11 cellular contexts compared by ENCODE assay signal in genomic region chr9:95107001-95107749, GRCh38.
DNase-seq lines count a peak whose midpoint lies in the region; ATAC-seq, FAIRE-seq and TF ChIP-seq lines count a peak whose summit lies in the region.
"Had no signal": no experiment of that assay in that cellular context is flagged by ENCODE, and none has a peak within 500 bp of the region (broad histone marks: within the 10 kb centered on the region; RNA-seq: fewer than 3 reads in every experiment).

No MANE protein-coding gene starts in this region.

- no peaks in the 10 kb centered on the region for H3K79me2 ChIP-seq in HepG2 (ENCODE audit: insufficient read depth, low read length)

- H3K36me3 ChIP-seq in RWPE2 (ENCODE audit: low read depth) = peaks cover 54% of the 10 kb centered on the region
- H3K36me3 ChIP-seq in HepG2 (replicated peaks in 1 of 2; ENCODE audit: control insufficient read depth in 1 of 2, insufficient read depth in 2 of 2, low read length in 2 of 2) = peaks cover 12 to 19% of the 10 kb centered on the region in 2 experiments; a peak in 4 of 5 replicates

- TF ChIP-seq EP300 in HepG2 (IDR thresholded peaks at IDR 0.05; ENCODE audit: low read depth in 2 of 2, low read length in 2 of 2) (no peak), HepG2 (CRISPR knock-in tag; IDR thresholded peaks at IDR 0.05; ENCODE audit: borderline replicate concordance) (no peak)

- no peak for DNase-seq in RWPE2 (ENCODE audit: low spot score)
- peak in 2 of 10 donors; percentile 37 to 51 for DNase-seq in dorsolateral prefrontal cortex
- DNase-seq in mesenteric fat pad (ENCODE audit: low spot score) = peak; percentile 62
- DNase-seq in HepG2 (ENCODE audit: low spot score) = no peak
- no peak for DNase-seq in ureter (ENCODE audit: low spot score)
- no peak for DNase-seq in urothelium cell line (ENCODE audit: low spot score)
- no peak for DNase-seq in activated T-cell treated with anti-CD3 and anti-CD28 coated beads, Interleukin-2, amount 50 U/mL, for 24 hours
- DNase-seq: activated CD8-positive, alpha-beta memory T cell treated with anti-CD3 and anti-CD28 coated beads, Interleukin-2, amount 50 U/mL, for 48 hours; cortex of kidney had no signal

- 99% methylated on average over 14 of the region's 18 CpGs for WGBS in HepG2 (ENCODE audit: low lambda C conversion rate)

- no peak overlapping the region for H3K4me2 ChIP-seq in HepG2 (ENCODE audit: low read depth, low read length)

- POLR2A ChIA-PET in HepG2 (lab: Yijun Ruan, JAX) = no interaction called here

- no peaks in the 10 kb centered on the region for H3K9me3 ChIP-seq in RWPE2 (ENCODE audit: severe bottlenecking)
- no peaks in the 10 kb centered on the region for H3K9me3 ChIP-seq in HepG2 (ENCODE audit: low read length)

- H3K4me1 ChIP-seq in RWPE2 (ENCODE audit: insufficient read depth, poor library complexity, severe bottlenecking) (peaks cover 36% of the 10 kb centered on the region), HepG2 (ENCODE audit: insufficient read depth, low read length) (peaks cover 9% of the 10 kb centered on the region)

- no peak for TF ChIP-seq POLR2A in HepG2 (IDR thresholded peaks at IDR 0.05; ENCODE audit: insufficient read depth in 1 of 2, low read depth in 2 of 2, low read length in 2 of 2)

- no peak overlapping the region for H3K4me3 Mint-ChIP-seq in activated T-cell treated with anti-CD3 and anti-CD28 coated beads, Interleukin-2, amount 50 U/mL, for 24 hours

- H4K20me1 ChIP-seq in HepG2 (ENCODE audit: insufficient read depth, low read length) = no peaks in the 10 kb centered on the region

- H3K4me3 ChIP-seq in RWPE2 (ENCODE audit: severe bottlenecking) (no peak overlapping the region), dorsolateral prefrontal cortex (no peak overlapping the region), HepG2 (replicated peaks in 1 of 3; ENCODE audit: insufficient read depth in 1 of 3, low read depth in 2 of 3, low read length in 3 of 3) (no peak overlapping the region)

- CTCF ChIA-PET in HepG2 (lab: Yijun Ruan, JAX; ENCODE audit: low intra/inter-chr PET ratio, low total read pairs) = no interaction called here

- TF ChIP-seq RAD21 in HepG2 (CRISPR knock-in tag; IDR thresholded peaks at IDR 0.05) = no peak

- no peak overlapping the region for H2AFZ ChIP-seq in HepG2 (ENCODE audit: low read length)

- H3K27ac ChIP-seq in RWPE2 (ENCODE audit: poor library complexity, severe bottlenecking) (peak overlapping the region; percentile 95), dorsolateral prefrontal cortex (peak overlapping the region in 55 of 59 donors; percentile 8 to 97 (median 71)), temporal lobe (ENCODE audit: low read depth, low read length) (peak overlapping the region; percentile 32), HepG2 (ENCODE audit: extremely low read length, insufficient read depth, low read length) (no peak overlapping the region)

- H3K4me1 Mint-ChIP-seq in activated T-cell treated with anti-CD3 and anti-CD28 coated beads, Interleukin-2, amount 50 U/mL, for 24 hours (ENCODE audit: low read depth) = no peaks in the 10 kb centered on the region

- H3K9me3 Mint-ChIP-seq in activated T-cell treated with anti-CD3 and anti-CD28 coated beads, Interleukin-2, amount 50 U/mL, for 24 hours = no peaks in the 10 kb centered on the region

- ATAC-seq in RWPE2 (ENCODE audit: low read depth) = no peak
- ATAC-seq in HepG2 = no peak; the same call in 2 of the 3 replicates

- in situ Hi-C loops in HepG2 (cut with HindIII; ENCODE audit: extremely low pct_ligation_motif_present, low pct_unique_long_range_greater_than_20kb) = no loop called here

- no peak for TF ChIP-seq CTCF in RWPE2 (IDR thresholded peaks at IDR 0.05; ENCODE audit: poor library complexity, severe bottlenecking)
- no peak for TF ChIP-seq CTCF in dorsolateral prefrontal cortex (IDR thresholded peaks at IDR 0.05 in 54 of 56, conservative IDR thresholded peaks at IDR 0.05 in 2 of 56; ENCODE audit: low read depth in 1 of 56, partially characterized antibody in 56 of 56)
- no peak for TF ChIP-seq CTCF in HepG2 (CRISPR knock-in tag; IDR thresholded peaks at IDR 0.05)

- no peak for FAIRE-seq in HepG2 (lab: Jason Lieb, UNC)
- FAIRE-seq in urothelium cell line (lab: Jason Lieb, UNC) = no peak
- FAIRE-seq: GM12891 had no signal

- intact Hi-C loops in dorsolateral prefrontal cortex (cut with DNase I) = no loop called here
- intact Hi-C loops in HepG2 (cut with micrococcal nuclease; ENCODE audit: unreplicated experiment) = no loop called here

- no peak overlapping the region for H3K9ac ChIP-seq in HepG2 (ENCODE audit: insufficient read depth, low read depth, low read length)

- no TSS peak for BruUV-seq in HepG2 (replicated peaks; lab: Mats Ljungman, UMichigan)

- H3K27ac Mint-ChIP-seq in activated T-cell treated with anti-CD3 and anti-CD28 coated beads, Interleukin-2, amount 50 U/mL, for 24 hours = no peak overlapping the region

- H3K27me3 Mint-ChIP-seq in activated T-cell treated with anti-CD3 and anti-CD28 coated beads, Interleukin-2, amount 50 U/mL, for 24 hours = no peaks in the 10 kb centered on the region

- H3K36me3 Mint-ChIP-seq in activated T-cell treated with anti-CD3 and anti-CD28 coated beads, Interleukin-2, amount 50 U/mL, for 24 hours (ENCODE audit: low read depth) = peaks cover 45% of the 10 kb centered on the region

- H3K27me3 ChIP-seq in RWPE2 (ENCODE audit: insufficient read depth, poor library complexity, severe bottlenecking) (no peaks in the 10 kb centered on the region), dorsolateral prefrontal cortex (no peaks in the 10 kb centered on the region), HepG2 (ENCODE audit: control insufficient read depth in 1 of 2, insufficient read depth in 2 of 2, low read length in 2 of 2) (no peaks in the 10 kb centered on the region)

TF ChIP-seq in HepG2, 621 proteins besides CTCF, POLR2A, EP300 and RAD21:
- no peak for TF ChIP-seq KLF6 (CRISPR knock-in tag; IDR thresholded peaks at IDR 0.05)
- no peak for TF ChIP-seq SP2 (CRISPR knock-in tag; IDR thresholded peaks at IDR 0.05)
- TF ChIP-seq HMGXB3 (CRISPR knock-in tag; IDR thresholded peaks at IDR 0.05; ENCODE audit: borderline replicate concordance) = no peak
- no peak for TF ChIP-seq GABPA (IDR thresholded peaks at IDR 0.05; ENCODE audit: low read depth, low read length)
- no peak for TF ChIP-seq GABPA (CRISPR knock-in tag; IDR thresholded peaks at IDR 0.05; ENCODE audit: low read depth)
- no peak for TF ChIP-seq ZNF703 (CRISPR knock-in tag; IDR thresholded peaks at IDR 0.05; ENCODE audit: borderline replicate concordance)
- no peak for TF ChIP-seq ZNF782 (CRISPR knock-in tag; IDR thresholded peaks at IDR 0.05; ENCODE audit: borderline replicate concordance)
- TF ChIP-seq ZNF597 (CRISPR knock-in tag; IDR thresholded peaks at IDR 0.05) = no peak
